Comparison of ENCODE assay signal across 40 cellular contexts in the genomic region with DNA sequence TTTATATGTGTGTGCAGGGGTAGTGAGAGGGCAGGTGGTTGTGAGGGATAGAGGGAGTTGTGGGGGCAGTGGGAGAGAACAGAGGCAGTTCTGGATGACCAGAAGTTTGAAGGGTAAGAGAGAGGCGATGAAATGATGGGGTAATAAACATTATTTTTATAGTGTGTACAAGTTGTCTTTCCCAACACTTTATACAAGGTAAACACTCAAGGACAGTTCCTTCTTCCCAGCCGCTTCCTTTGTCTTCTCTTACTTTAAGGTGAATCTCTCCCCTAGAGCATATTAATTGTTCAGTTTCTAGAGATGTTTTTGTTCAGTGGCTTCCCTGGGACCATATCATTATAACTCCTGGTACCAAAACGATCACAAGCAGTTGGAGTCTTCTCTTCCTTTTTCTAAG.
"Had no signal": no experiment of that assay in that cellular context is flagged by ENCODE, and none has a peak within 500 bp of the region (broad histone marks: within the 10 kb centered on the region; RNA-seq: fewer than 3 reads in every experiment).

No MANE protein-coding gene starts in this region.

- H3K36me3 ChIP-seq: adrenal gland, ascending aorta, brain microvascular endothelial cell, breast epithelium, cardiac muscle cell had no signal

- H3K4me3 ChIP-seq: adrenal gland, ascending aorta, body of pancreas, breast epithelium, cardiac muscle cell had no signal

- H3K9me3 ChIP-seq: adrenal gland, ascending aorta, body of pancreas, breast epithelium had no signal

- ATAC-seq: activated naive CD4-positive, alpha-beta T cell treated with anti-CD3 and anti-CD28 coated beads, Interleukin-2, amount 50 U/mL, for 72 hours; activated naive CD8-positive, alpha-beta T cell treated with anti-CD3 and anti-CD28 coated beads, Interleukin-2, amount 50 U/mL, for 24 hours; activated T-cell treated with anti-CD3 and anti-CD28 coated beads, Interleukin-2, amount 50 U/mL, for 4 hours; activated T-cell treated with anti-CD3 and anti-CD28 coated beads, Interleukin-2, amount 50 U/mL, for 72 hours; activated T-helper 17 cell treated with anti-CD3 and anti-CD28 coated beads, Interleukin-2, amount 50 U/mL, for 72 hours; body of pancreas had no signal

- DNase-seq: activated effector memory CD4-positive, alpha-beta T cell treated with anti-CD3 and anti-CD28 coated beads, Interleukin-2, amount 50 U/mL, for 16 hours; activated effector memory CD4-positive, alpha-beta T cell treated with Interleukin-2 at 50 U/mL for 16 hours; activated gamma-delta T cell; activated gamma-delta T cell treated with Interleukin-2 at 50 U/mL for 16 hours; activated naive CD4-positive, alpha-beta T cell; activated naive CD4-positive, alpha-beta T cell treated with anti-CD3 and anti-CD28 coated beads for 36 hours; activated naive CD4-positive, alpha-beta T cell treated with anti-CD3 and anti-CD28 coated beads, Interleukin-2, amount 10 ng/mL, durations not matched to agents 7 days and 5 days; activated naive CD4-positive, alpha-beta T cell treated with anti-CD3 and anti-CD28 coated beads, Interleukin-2, amount 50 U/mL, for 16 hours; activated naive CD4-positive, alpha-beta T cell treated with Interleukin-2 at 50 U/mL for 16 hours; activated naive CD8-positive, alpha-beta T cell treated with anti-CD3 and anti-CD28 coated beads for 36 hours; activated naive CD8-positive, alpha-beta T cell treated with anti-CD3 and anti-CD28 coated beads, Interleukin-2, amount 10 ng/mL, durations not matched to agents 7 days and 5 days; activated naive CD8-positive, alpha-beta T cell treated with anti-CD3 and anti-CD28 coated beads, Interleukin-2, amount 50 U/mL, for 24 hours; activated T-cell treated with anti-CD3 and anti-CD28 coated beads, Interleukin-2, amount 50 U/mL, for 1 hour; activated T-cell treated with anti-CD3 and anti-CD28 coated beads, Interleukin-2, amount 50 U/mL, for 24 hours; activated T-cell treated with anti-CD3 and anti-CD28 coated beads, Interleukin-2, amount 50 U/mL, for 4 hours; activated T-cell treated with anti-CD3 and anti-CD28 coated beads, Interleukin-2, amount 50 U/mL, for 48 hours; activated T-cell treated with anti-CD3 and anti-CD28 coated beads, Interleukin-2, amount 50 U/mL, for 72 hours; amniotic stem cell; amygdala; anterior cingulate cortex; aorta; body of pancreas; brain microvascular endothelial cell; caudate nucleus; central memory CD4-positive, alpha-beta T cell; cerebellar nuclear complex had no signal

- H3K27me3 Mint-ChIP-seq: activated naive CD4-positive, alpha-beta T cell treated with anti-CD3 and anti-CD28 coated beads, Interleukin-2, amount 50 U/mL, for 24 hours; activated naive CD8-positive, alpha-beta T cell treated with anti-CD3 and anti-CD28 coated beads for 36 hours had no signal

- FAIRE-seq: astrocyte, bronchial epithelial cell had no signal

- H3K27ac Mint-ChIP-seq: activated naive CD4-positive, alpha-beta T cell treated with anti-CD3 and anti-CD28 coated beads for 36 hours; activated naive CD4-positive, alpha-beta T cell treated with anti-CD3 and anti-CD28 coated beads, Interleukin-2, amount 10 ng/mL, durations not matched to agents 7 days and 5 days; activated naive CD4-positive, alpha-beta T cell treated with anti-CD3 and anti-CD28 coated beads, Interleukin-2, amount 50 U/mL, for 24 hours; activated naive CD4-positive, alpha-beta T cell treated with anti-CD3 and anti-CD28 coated beads, Interleukin-2, amount 50 U/mL, for 72 hours; activated naive CD8-positive, alpha-beta T cell; activated naive CD8-positive, alpha-beta T cell treated with anti-CD3 and anti-CD28 coated beads for 36 hours; activated naive CD8-positive, alpha-beta T cell treated with anti-CD3 and anti-CD28 coated beads, Interleukin-2, amount 10 ng/mL, durations not matched to agents 7 days and 5 days; activated naive CD8-positive, alpha-beta T cell treated with anti-CD3 and anti-CD28 coated beads, Interleukin-2, amount 50 U/mL, for 24 hours; activated T-cell treated with anti-CD3 and anti-CD28 coated beads, Interleukin-2, amount 50 U/mL, for 24 hours; activated T-cell treated with anti-CD3 and anti-CD28 coated beads, Interleukin-2, amount 50 U/mL, for 72 hours; activated T-helper 1 cell treated with anti-CD3 and anti-CD28 coated beads, Interleukin-12 subunit alpha, Interleukin-12 subunit beta, Interleukin-2, Interleukin-4 antibody, amounts not matched to agents 30 ng/mL and 10 ng/mL and 1 ng/mL, durations not matched to agents 14 hours and 24 hours and 36 hours; activated T-helper 17 cell treated with anti-CD3 and anti-CD28 coated beads, Interleukin-2, amount 50 U/mL, for 72 hours; activated T-helper 2 cell treated with anti-CD3 and anti-CD28 coated beads, Interferon-gamma antibody, Interleukin-2, Interleukin-4, amounts not matched to agents 10 μg/mL and 5 μg/mL and 100 μg/mL, durations not matched to agents 14 hours and 24 hours and 36 hours; brain had no signal

- H3K4me1 ChIP-seq: adrenal gland, ascending aorta, body of pancreas, breast epithelium had no signal

- H3K27me3 ChIP-seq: adrenal gland, ascending aorta, body of pancreas, brain microvascular endothelial cell, breast epithelium, cardiac muscle cell had no signal

- H3K27ac ChIP-seq: adrenal gland, ascending aorta, body of pancreas, brain microvascular endothelial cell, breast epithelium, cardiac muscle cell had no signal

- H3K9me3 Mint-ChIP-seq: activated naive CD4-positive, alpha-beta T cell treated with anti-CD3 and anti-CD28 coated beads for 36 hours; activated naive CD4-positive, alpha-beta T cell treated with anti-CD3 and anti-CD28 coated beads, Interleukin-2, amount 10 ng/mL, durations not matched to agents 7 days and 5 days; activated naive CD4-positive, alpha-beta T cell treated with anti-CD3 and anti-CD28 coated beads, Interleukin-2, amount 50 U/mL, for 24 hours; activated naive CD4-positive, alpha-beta T cell treated with anti-CD3 and anti-CD28 coated beads, Interleukin-2, amount 50 U/mL, for 72 hours; activated naive CD8-positive, alpha-beta T cell treated with anti-CD3 and anti-CD28 coated beads for 36 hours; activated naive CD8-positive, alpha-beta T cell treated with anti-CD3 and anti-CD28 coated beads, Interleukin-2, amount 10 ng/mL, durations not matched to agents 7 days and 5 days; activated T-cell treated with anti-CD3 and anti-CD28 coated beads, Interleukin-2, amount 50 U/mL, for 24 hours; activated T-cell treated with anti-CD3 and anti-CD28 coated beads, Interleukin-2, amount 50 U/mL, for 4 hours; activated T-cell treated with anti-CD3 and anti-CD28 coated beads, Interleukin-2, amount 50 U/mL, for 72 hours; activated T-helper 1 cell treated with anti-CD3 and anti-CD28 coated beads, Interleukin-12 subunit alpha, Interleukin-12 subunit beta, Interleukin-2, Interleukin-4 antibody, amounts not matched to agents 30 ng/mL and 10 ng/mL and 1 ng/mL, durations not matched to agents 14 hours and 24 hours and 36 hours; activated T-helper 17 cell treated with anti-CD3 and anti-CD28 coated beads, Interleukin-2, amount 50 U/mL, for 72 hours; activated T-helper 2 cell treated with anti-CD3 and anti-CD28 coated beads, Interferon-gamma antibody, Interleukin-2, Interleukin-4, amounts not matched to agents 10 μg/mL and 5 μg/mL and 100 μg/mL, durations not matched to agents 14 hours and 24 hours and 36 hours; brain; central memory CD8-positive, alpha-beta T cell had no signal

- H3K4me1 Mint-ChIP-seq: activated naive CD4-positive, alpha-beta T cell treated with anti-CD3 and anti-CD28 coated beads, Interleukin-2, amount 10 ng/mL, durations not matched to agents 7 days and 5 days; activated naive CD4-positive, alpha-beta T cell treated with anti-CD3 and anti-CD28 coated beads, Interleukin-2, amount 50 U/mL, for 24 hours; activated naive CD8-positive, alpha-beta T cell treated with anti-CD3 and anti-CD28 coated beads for 36 hours; activated naive CD8-positive, alpha-beta T cell treated with anti-CD3 and anti-CD28 coated beads, Interleukin-2, amount 10 ng/mL, durations not matched to agents 7 days and 5 days; activated naive CD8-positive, alpha-beta T cell treated with anti-CD3 and anti-CD28 coated beads, Interleukin-2, amount 50 U/mL, for 24 hours; activated T-helper 17 cell treated with anti-CD3 and anti-CD28 coated beads, Interleukin-2, amount 50 U/mL, for 72 hours; central memory CD8-positive, alpha-beta T cell had no signal

- H3K36me3 Mint-ChIP-seq: activated naive CD4-positive, alpha-beta T cell treated with anti-CD3 and anti-CD28 coated beads, Interleukin-2, amount 10 ng/mL, durations not matched to agents 7 days and 5 days; activated naive CD4-positive, alpha-beta T cell treated with anti-CD3 and anti-CD28 coated beads, Interleukin-2, amount 50 U/mL, for 24 hours; activated naive CD4-positive, alpha-beta T cell treated with anti-CD3 and anti-CD28 coated beads, Interleukin-2, amount 50 U/mL, for 72 hours; activated naive CD8-positive, alpha-beta T cell; activated naive CD8-positive, alpha-beta T cell treated with anti-CD3 and anti-CD28 coated beads for 36 hours; activated naive CD8-positive, alpha-beta T cell treated with anti-CD3 and anti-CD28 coated beads, Interleukin-2, amount 10 ng/mL, durations not matched to agents 7 days and 5 days; brain had no signal

- H3K4me3 Mint-ChIP-seq: activated naive CD4-positive, alpha-beta T cell treated with anti-CD3 and anti-CD28 coated beads for 36 hours; activated naive CD4-positive, alpha-beta T cell treated with anti-CD3 and anti-CD28 coated beads, Interleukin-2, amount 10 ng/mL, durations not matched to agents 7 days and 5 days; activated naive CD4-positive, alpha-beta T cell treated with anti-CD3 and anti-CD28 coated beads, Interleukin-2, amount 50 U/mL, for 24 hours; activated naive CD8-positive, alpha-beta T cell; activated naive CD8-positive, alpha-beta T cell treated with anti-CD3 and anti-CD28 coated beads for 36 hours; activated naive CD8-positive, alpha-beta T cell treated with anti-CD3 and anti-CD28 coated beads, Interleukin-2, amount 10 ng/mL, durations not matched to agents 7 days and 5 days; activated naive CD8-positive, alpha-beta T cell treated with anti-CD3 and anti-CD28 coated beads, Interleukin-2, amount 50 U/mL, for 24 hours; activated T-cell treated with anti-CD3 and anti-CD28 coated beads, Interleukin-2, amount 50 U/mL, for 24 hours; activated T-cell treated with anti-CD3 and anti-CD28 coated beads, Interleukin-2, amount 50 U/mL, for 4 hours; activated T-cell treated with anti-CD3 and anti-CD28 coated beads, Interleukin-2, amount 50 U/mL, for 72 hours; activated T-helper 1 cell treated with anti-CD3 and anti-CD28 coated beads, Interleukin-12 subunit alpha, Interleukin-12 subunit beta, Interleukin-2, Interleukin-4 antibody, amounts not matched to agents 30 ng/mL and 10 ng/mL and 1 ng/mL, durations not matched to agents 14 hours and 24 hours and 36 hours; activated T-helper 17 cell treated with anti-CD3 and anti-CD28 coated beads, Interleukin-2, amount 50 U/mL, for 72 hours; brain; central memory CD8-positive, alpha-beta T cell had no signal
